ENCODE assay signal across 2 cellular contexts in the genomic region with DNA sequence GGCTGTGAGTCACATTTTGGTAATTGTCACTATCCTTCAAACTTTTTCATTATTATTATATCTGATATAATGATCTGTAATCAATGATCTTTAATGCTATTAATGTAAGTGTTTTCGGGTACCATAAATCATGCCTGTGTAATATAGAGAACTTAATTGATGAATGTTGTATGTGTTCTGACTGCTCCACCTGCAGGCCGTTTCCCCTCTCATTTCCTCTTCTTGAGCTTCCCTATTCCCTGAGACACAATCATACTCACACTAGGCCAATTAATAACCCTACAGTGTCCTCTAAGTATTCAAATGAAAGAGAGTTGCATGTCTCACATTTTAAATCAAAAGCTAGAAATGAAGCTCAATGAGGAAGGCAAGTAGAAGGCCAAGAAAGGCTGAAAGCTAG.
TF ChIP-seq lines count a peak whose summit lies in the region.

No MANE protein-coding gene starts in this region.

TF ChIP-seq in liver, 16 proteins besides CTCF, POLR2A, EP300 and RAD21:
- TF ChIP-seq, protein P1, sequence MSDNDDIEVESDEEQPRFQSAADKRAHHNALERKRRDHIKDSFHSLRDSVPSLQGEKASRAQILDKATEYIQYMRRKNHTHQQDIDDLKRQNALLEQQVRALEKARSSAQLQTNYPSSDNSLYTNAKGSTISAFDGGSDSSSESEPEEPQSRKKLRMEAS (IDR thresholded peaks at IDR 0.05), result no peak
- TF ChIP-seq JUND (IDR thresholded peaks at IDR 0.05), result no peak
- TF ChIP-seq FOXA2 (IDR thresholded peaks at IDR 0.05), result no peak
- TF ChIP-seq, protein P2, sequence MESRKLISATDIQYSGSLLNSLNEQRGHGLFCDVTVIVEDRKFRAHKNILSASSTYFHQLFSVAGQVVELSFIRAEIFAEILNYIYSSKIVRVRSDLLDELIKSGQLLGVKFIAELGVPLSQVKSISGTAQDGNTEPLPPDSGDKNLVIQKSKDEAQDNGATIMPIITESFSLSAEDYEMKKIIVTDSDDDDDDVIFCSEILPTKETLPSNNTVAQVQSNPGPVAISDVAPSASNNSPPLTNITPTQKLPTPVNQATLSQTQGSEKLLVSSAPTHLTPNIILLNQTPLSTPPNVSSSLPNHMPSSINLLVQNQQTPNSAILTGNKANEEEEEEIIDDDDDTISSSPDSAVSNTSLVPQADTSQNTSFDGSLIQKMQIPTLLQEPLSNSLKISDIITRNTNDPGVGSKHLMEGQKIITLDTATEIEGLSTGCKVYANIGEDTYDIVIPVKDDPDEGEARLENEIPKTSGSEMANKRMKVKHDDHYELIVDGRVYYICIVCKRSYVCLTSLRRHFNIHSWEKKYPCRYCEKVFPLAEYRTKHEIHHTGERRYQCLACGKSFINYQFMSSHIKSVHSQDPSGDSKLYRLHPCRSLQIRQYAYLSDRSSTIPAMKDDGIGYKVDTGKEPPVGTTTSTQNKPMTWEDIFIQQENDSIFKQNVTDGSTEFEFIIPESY (IDR thresholded peaks at IDR 0.05), result no peak
- TF ChIP-seq FOXA1 (IDR thresholded peaks at IDR 0.05), result no peak
- no peak for TF ChIP-seq TAF1 (conservative IDR thresholded peaks at IDR 0.05)
- TF ChIP-seq GABPA (IDR thresholded peaks at IDR 0.05 in 1 of 2, conservative IDR thresholded peaks at IDR 0.05 in 1 of 2), result no peak
- TF ChIP-seq, protein P3, sequence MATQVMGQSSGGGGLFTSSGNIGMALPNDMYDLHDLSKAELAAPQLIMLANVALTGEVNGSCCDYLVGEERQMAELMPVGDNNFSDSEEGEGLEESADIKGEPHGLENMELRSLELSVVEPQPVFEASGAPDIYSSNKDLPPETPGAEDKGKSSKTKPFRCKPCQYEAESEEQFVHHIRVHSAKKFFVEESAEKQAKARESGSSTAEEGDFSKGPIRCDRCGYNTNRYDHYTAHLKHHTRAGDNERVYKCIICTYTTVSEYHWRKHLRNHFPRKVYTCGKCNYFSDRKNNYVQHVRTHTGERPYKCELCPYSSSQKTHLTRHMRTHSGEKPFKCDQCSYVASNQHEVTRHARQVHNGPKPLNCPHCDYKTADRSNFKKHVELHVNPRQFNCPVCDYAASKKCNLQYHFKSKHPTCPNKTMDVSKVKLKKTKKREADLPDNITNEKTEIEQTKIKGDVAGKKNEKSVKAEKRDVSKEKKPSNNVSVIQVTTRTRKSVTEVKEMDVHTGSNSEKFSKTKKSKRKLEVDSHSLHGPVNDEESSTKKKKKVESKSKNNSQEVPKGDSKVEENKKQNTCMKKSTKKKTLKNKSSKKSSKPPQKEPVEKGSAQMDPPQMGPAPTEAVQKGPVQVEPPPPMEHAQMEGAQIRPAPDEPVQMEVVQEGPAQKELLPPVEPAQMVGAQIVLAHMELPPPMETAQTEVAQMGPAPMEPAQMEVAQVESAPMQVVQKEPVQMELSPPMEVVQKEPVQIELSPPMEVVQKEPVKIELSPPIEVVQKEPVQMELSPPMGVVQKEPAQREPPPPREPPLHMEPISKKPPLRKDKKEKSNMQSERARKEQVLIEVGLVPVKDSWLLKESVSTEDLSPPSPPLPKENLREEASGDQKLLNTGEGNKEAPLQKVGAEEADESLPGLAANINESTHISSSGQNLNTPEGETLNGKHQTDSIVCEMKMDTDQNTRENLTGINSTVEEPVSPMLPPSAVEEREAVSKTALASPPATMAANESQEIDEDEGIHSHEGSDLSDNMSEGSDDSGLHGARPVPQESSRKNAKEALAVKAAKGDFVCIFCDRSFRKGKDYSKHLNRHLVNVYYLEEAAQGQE (IDR thresholded peaks at IDR 0.05), result no peak
- TF ChIP-seq SP1 (IDR thresholded peaks at IDR 0.05), result no peak
- no peak for TF ChIP-seq HNF4A (conservative IDR thresholded peaks at IDR 0.05)
- TF ChIP-seq HNF4G (IDR thresholded peaks at IDR 0.05), result no peak
- no peak for TF ChIP-seq RXRA (IDR thresholded peaks at IDR 0.05)
- TF ChIP-seq, protein P4, sequence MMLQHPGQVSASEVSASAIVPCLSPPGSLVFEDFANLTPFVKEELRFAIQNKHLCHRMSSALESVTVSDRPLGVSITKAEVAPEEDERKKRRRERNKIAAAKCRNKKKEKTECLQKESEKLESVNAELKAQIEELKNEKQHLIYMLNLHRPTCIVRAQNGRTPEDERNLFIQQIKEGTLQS (IDR thresholded peaks at IDR 0.05), result no peak
- TF ChIP-seq YY1 (IDR thresholded peaks at IDR 0.05), result no peak
- TF ChIP-seq NR2F2 (IDR thresholded peaks at IDR 0.05), result no peak

TF ChIP-seq in HepG2, 621 proteins besides CTCF, POLR2A, EP300 and RAD21:
- TF ChIP-seq SRSF4 (IDR thresholded peaks at IDR 0.05; ENCODE audit: low read depth, low read length, poor library complexity, severe bottlenecking), result no peak
- TF ChIP-seq, protein P5, sequence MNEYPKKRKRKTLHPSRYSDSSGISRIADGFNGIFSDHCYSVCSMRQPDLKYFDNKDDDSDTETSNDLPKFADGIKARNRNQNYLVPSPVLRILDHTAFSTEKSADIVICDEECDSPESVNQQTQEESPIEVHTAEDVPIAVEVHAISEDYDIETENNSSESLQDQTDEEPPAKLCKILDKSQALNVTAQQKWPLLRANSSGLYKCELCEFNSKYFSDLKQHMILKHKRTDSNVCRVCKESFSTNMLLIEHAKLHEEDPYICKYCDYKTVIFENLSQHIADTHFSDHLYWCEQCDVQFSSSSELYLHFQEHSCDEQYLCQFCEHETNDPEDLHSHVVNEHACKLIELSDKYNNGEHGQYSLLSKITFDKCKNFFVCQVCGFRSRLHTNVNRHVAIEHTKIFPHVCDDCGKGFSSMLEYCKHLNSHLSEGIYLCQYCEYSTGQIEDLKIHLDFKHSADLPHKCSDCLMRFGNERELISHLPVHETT (CRISPR knock-in tag; conservative IDR thresholded peaks at IDR 0.05), result no peak
- TF ChIP-seq ZNF317 (CRISPR knock-in tag; IDR thresholded peaks at IDR 0.05), result no peak
- no peak for TF ChIP-seq GLI4 (CRISPR knock-in tag; IDR thresholded peaks at IDR 0.05; ENCODE audit: borderline replicate concordance)
- no peak for TF ChIP-seq ZFY (CRISPR knock-in tag; IDR thresholded peaks at IDR 0.05)
- TF ChIP-seq, protein P6, sequence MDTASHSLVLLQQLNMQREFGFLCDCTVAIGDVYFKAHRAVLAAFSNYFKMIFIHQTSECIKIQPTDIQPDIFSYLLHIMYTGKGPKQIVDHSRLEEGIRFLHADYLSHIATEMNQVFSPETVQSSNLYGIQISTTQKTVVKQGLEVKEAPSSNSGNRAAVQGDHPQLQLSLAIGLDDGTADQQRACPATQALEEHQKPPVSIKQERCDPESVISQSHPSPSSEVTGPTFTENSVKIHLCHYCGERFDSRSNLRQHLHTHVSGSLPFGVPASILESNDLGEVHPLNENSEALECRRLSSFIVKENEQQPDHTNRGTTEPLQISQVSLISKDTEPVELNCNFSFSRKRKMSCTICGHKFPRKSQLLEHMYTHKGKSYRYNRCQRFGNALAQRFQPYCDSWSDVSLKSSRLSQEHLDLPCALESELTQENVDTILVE (CRISPR knock-in tag; IDR thresholded peaks at IDR 0.05), result no peak
